Comparison of ENCODE assay signal across 1 cellular context in the genomic region with DNA sequence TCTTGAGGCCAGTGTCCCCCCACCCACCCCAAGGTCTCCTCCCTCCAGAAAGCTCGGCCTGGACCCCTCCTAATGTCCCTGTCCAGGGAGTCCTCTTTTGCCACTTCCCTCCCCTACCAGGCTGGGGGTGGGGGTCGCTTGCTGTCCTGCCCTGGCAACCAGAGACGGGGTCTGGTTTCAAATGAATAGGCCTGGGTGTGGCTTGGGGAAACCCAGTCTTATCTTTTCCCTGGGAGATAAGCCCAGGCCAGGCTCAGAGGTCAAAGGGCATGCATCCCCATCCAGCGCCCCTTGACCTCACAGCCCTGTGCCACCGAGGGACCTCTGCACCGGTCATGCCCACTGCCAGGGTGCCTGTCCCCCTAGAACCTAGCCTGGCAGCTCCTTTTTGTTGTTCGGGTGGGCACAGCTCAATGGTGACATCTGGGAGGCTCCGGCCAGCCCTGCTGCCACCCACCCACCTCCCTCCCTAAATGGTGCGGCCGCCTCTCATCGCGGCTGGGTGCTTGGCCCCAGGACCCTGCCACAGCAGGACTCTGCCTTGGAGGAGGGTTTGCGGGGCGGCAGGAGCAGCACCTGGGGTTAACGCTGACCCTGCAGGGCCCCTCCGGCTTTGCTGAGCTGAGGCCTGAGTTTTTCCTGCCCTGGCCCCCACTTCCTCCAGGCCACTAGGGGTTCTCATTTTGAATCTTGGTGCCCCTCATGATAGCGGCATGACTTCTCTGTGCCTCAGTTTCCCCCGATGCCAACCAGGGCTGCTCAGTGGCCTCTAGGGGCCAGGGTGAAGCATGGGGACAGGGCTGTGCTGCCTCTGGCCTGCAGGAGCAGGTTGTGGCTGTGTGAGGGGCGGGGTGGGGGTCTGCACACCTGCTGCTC.
TF ChIP-seq lines count a peak whose summit lies in the region.

No MANE protein-coding gene starts in this region.

TF ChIP-seq in WTC11, 78 proteins besides CTCF, POLR2A, EP300 and RAD21:
- TF ChIP-seq, protein P1, sequence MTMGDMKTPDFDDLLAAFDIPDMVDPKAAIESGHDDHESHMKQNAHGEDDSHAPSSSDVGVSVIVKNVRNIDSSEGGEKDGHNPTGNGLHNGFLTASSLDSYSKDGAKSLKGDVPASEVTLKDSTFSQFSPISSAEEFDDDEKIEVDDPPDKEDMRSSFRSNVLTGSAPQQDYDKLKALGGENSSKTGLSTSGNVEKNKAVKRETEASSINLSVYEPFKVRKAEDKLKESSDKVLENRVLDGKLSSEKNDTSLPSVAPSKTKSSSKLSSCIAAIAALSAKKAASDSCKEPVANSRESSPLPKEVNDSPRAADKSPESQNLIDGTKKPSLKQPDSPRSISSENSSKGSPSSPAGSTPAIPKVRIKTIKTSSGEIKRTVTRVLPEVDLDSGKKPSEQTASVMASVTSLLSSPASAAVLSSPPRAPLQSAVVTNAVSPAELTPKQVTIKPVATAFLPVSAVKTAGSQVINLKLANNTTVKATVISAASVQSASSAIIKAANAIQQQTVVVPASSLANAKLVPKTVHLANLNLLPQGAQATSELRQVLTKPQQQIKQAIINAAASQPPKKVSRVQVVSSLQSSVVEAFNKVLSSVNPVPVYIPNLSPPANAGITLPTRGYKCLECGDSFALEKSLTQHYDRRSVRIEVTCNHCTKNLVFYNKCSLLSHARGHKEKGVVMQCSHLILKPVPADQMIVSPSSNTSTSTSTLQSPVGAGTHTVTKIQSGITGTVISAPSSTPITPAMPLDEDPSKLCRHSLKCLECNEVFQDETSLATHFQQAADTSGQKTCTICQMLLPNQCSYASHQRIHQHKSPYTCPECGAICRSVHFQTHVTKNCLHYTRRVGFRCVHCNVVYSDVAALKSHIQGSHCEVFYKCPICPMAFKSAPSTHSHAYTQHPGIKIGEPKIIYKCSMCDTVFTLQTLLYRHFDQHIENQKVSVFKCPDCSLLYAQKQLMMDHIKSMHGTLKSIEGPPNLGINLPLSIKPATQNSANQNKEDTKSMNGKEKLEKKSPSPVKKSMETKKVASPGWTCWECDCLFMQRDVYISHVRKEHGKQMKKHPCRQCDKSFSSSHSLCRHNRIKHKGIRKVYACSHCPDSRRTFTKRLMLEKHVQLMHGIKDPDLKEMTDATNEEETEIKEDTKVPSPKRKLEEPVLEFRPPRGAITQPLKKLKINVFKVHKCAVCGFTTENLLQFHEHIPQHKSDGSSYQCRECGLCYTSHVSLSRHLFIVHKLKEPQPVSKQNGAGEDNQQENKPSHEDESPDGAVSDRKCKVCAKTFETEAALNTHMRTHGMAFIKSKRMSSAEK (CRISPR knock-in tag; IDR thresholded peaks at IDR 0.05; ENCODE audit: borderline replicate concordance): no peak
- TF ChIP-seq, protein P2, sequence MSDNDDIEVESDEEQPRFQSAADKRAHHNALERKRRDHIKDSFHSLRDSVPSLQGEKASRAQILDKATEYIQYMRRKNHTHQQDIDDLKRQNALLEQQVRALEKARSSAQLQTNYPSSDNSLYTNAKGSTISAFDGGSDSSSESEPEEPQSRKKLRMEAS (CRISPR knock-in tag; IDR thresholded peaks at IDR 0.05): no peak
- TF ChIP-seq ZNF138 (CRISPR knock-in tag; conservative IDR thresholded peaks at IDR 0.05): no peak
- TF ChIP-seq ZNF671 (CRISPR knock-in tag; IDR thresholded peaks at IDR 0.05): no peak
- no peak for TF ChIP-seq SOX15 (CRISPR knock-in tag; IDR thresholded peaks at IDR 0.05)
- TF ChIP-seq ZNF263 (CRISPR knock-in tag; IDR thresholded peaks at IDR 0.05; ENCODE audit: low read depth): no peak
- TF ChIP-seq ZNF232 (CRISPR knock-in tag; IDR thresholded peaks at IDR 0.05): no peak
- no peak for TF ChIP-seq ETV6 (CRISPR knock-in tag; IDR thresholded peaks at IDR 0.05)
- TF ChIP-seq, protein P3, sequence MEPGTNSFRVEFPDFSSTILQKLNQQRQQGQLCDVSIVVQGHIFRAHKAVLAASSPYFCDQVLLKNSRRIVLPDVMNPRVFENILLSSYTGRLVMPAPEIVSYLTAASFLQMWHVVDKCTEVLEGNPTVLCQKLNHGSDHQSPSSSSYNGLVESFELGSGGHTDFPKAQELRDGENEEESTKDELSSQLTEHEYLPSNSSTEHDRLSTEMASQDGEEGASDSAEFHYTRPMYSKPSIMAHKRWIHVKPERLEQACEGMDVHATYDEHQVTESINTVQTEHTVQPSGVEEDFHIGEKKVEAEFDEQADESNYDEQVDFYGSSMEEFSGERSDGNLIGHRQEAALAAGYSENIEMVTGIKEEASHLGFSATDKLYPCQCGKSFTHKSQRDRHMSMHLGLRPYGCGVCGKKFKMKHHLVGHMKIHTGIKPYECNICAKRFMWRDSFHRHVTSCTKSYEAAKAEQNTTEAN (CRISPR knock-in tag; IDR thresholded peaks at IDR 0.05): no peak
- TF ChIP-seq, protein P4, sequence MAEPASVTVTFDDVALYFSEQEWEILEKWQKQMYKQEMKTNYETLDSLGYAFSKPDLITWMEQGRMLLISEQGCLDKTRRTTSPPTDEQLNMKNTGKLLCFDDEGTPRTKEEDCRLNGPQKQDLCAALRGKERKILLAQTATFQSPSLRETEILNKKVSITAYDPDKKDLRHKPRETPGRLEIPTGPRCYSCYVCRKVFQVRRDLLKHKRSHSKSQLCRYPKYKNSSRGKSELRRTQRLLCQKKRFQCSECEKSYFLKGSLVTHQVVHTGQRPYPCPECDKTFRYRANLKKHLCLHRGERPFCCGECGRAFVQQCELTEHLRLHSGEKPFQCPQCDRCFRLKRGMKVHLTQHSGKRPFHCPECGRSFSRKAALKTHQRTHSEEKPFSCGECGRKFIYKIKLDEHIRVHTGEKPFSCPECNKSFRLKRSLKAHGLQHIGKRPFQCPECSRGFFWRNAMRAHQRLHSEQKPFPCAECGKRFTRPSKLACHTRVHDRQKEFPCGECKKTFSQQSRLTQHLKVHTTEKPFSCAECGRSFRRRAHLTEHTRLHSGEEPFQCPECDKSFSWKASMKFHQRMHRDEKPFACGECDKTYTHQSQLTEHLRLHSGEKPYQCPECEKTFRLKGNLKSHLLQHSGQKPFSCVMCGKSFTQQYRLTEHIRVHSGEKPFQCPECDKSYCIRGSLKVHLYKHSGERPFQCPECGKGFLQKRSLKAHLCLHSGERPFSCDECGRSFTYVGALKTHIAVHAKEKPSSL (CRISPR knock-in tag; conservative IDR thresholded peaks at IDR 0.05): no peak
- TF ChIP-seq RORB (CRISPR knock-in tag; IDR thresholded peaks at IDR 0.05): no peak
